In genomic region chr12:77047341-77048202, GRCh38 we compare ENCODE assay signal across 18 cellular contexts. TPM values are rescaled to one million over a fixed set of nuclear protein-coding genes. Genes with fewer than 3 reads are reported as not detected.
DNase-seq lines count a peak whose midpoint lies in the region; ATAC-seq and TF ChIP-seq lines count a peak whose summit lies in the region.
"Had no signal": no experiment of that assay in that cellular context is flagged by ENCODE, and none has a peak within 500 bp of the region (broad histone marks: within the 10 kb centered on the region; RNA-seq: fewer than 3 reads in every experiment).

No MANE protein-coding gene starts in this region.

- H3K9me3 Mint-ChIP-seq in GM23338 = no peaks in the 10 kb centered on the region; the same call in 2 of the 3 replicates
- H3K9me3 Mint-ChIP-seq: central memory CD8-positive, alpha-beta T cell had no signal

- H3K9me3 ChIP-seq in AG04450 (ENCODE audit: control insufficient read depth, insufficient read depth, low read length) (no peaks in the 10 kb centered on the region), hepatocyte (ENCODE audit: low read depth) (no peaks in the 10 kb centered on the region), Peyer's patch (no peaks in the 10 kb centered on the region)
- H3K9me3 ChIP-seq: tibial artery had no signal

- H3K9me2 ChIP-seq in GM23338 (ENCODE audit: insufficient read depth) = no peaks in the 10 kb centered on the region
- no peaks in the 10 kb centered on the region for H3K9me2 ChIP-seq in hepatocyte (replicated peaks; ENCODE audit: insufficient read depth)

- in situ Hi-C loops in astrocyte of the cerebellum (cut with HindIII; ENCODE audit: low sequenced_read_pairs) = no loop called here

- H3K27ac Mint-ChIP-seq in GM23338 = no peak overlapping the region

- H3K4me3 Mint-ChIP-seq in GM23338 = no peak overlapping the region
- H3K4me3 Mint-ChIP-seq: central memory CD8-positive, alpha-beta T cell had no signal

- WGBS in hepatocyte (ENCODE audit: low lambda C conversion rate, missing lambda C conversion rate) = 76% methylated on average over 6 of the region's 6 CpGs

- H3K4me1 Mint-ChIP-seq in GM23338 = no peaks in the 10 kb centered on the region

- no peaks in the 10 kb centered on the region for H3K79me2 ChIP-seq in GM23338 (replicated peaks; ENCODE audit: insufficient read depth)
- no peaks in the 10 kb centered on the region for H3K79me2 ChIP-seq in hepatocyte

- H2AFZ ChIP-seq in GM23338 (no peak overlapping the region), hepatocyte (no peak overlapping the region)

- H4K20me1 ChIP-seq in GM23338 (replicated peaks; ENCODE audit: insufficient read depth) (0 out of 2 replicates have a peak, but pooled peaks cover 5% of the 10 kb centered on the region), hepatocyte (ENCODE audit: insufficient read depth, poor library complexity, severe bottlenecking) (no peaks in the 10 kb centered on the region)

- no peak for TF ChIP-seq POLR2A in Peyer's patch (IDR thresholded peaks at IDR 0.05)

- TF ChIP-seq CTCF in AG04450 (IDR thresholded peaks at IDR 0.05; ENCODE audit: low read depth, low read length) = peak; percentile 45
- TF ChIP-seq CTCF in GM23338 (conservative IDR thresholded peaks at IDR 0.05; ENCODE audit: low read depth in 2 of 2) = peak; percentile 26 to 41; a peak in 3 of 4 replicates
- peak; percentile 26 for TF ChIP-seq CTCF in astrocyte of the cerebellum (IDR thresholded peaks at IDR 0.05; ENCODE audit: low read depth, low read length, missing control alignments)
- peak; percentile 29 for TF ChIP-seq CTCF in hepatocyte (IDR thresholded peaks at IDR 0.05; ENCODE audit: poor library complexity)
- TF ChIP-seq CTCF in Peyer's patch (IDR thresholded peaks at IDR 0.05) = no peak

- H3K36me3 Mint-ChIP-seq in GM23338 (ENCODE audit: low read depth) = peaks cover 56% of the 10 kb centered on the region

- H3K36me3 ChIP-seq in GM23338 (ENCODE audit: insufficient read depth) (peaks cover 56% of the 10 kb centered on the region), hepatocyte (replicated peaks; ENCODE audit: insufficient read depth, low read depth) (no peaks in the 10 kb centered on the region), Peyer's patch (no peaks in the 10 kb centered on the region)
- H3K36me3 ChIP-seq: tibial artery had no signal

- H3K27me3 Mint-ChIP-seq in GM23338 (ENCODE audit: insufficient read depth, low read depth, poor library complexity) = no peaks in the 10 kb centered on the region
- H3K27me3 Mint-ChIP-seq: central memory CD8-positive, alpha-beta T cell had no signal

- POLR2A ChIA-PET in AG04450 (lab: Yijun Ruan, JAX) = no interaction called here

- H3K27me3 ChIP-seq in AG04450 (ENCODE audit: control insufficient read depth, insufficient read depth, low read length) (no peaks in the 10 kb centered on the region), GM23338 (ENCODE audit: insufficient read depth) (no peaks in the 10 kb centered on the region), hepatocyte (no peaks in the 10 kb centered on the region), Peyer's patch (no peaks in the 10 kb centered on the region)
- H3K27me3 ChIP-seq: tibial artery had no signal

- CTCF ChIA-PET in AG04450 (lab: Charles Lee) = interaction anchor here (0.6 to 2.2 kb wide), 13 partner anchors 9 to 937 kb away, joined by 3 to 14 read pairs (median 4); no protein-coding TSS in a partner anchor

- ATAC-seq in GM23338 = no peak
- no peak for ATAC-seq in stimulated activated naive CD8-positive, alpha-beta T cell treated with anti-CD3 and anti-CD28 coated beads, Interleukin-15, Interleukin-2, amounts not matched to agents 100 U/mL and 50 U/mL, for 24 hours
- no peak for ATAC-seq in GM21447 (IDR thresholded peaks at IDR 0.05; ENCODE audit: unreplicated experiment)
- ATAC-seq: GM12878 had no signal

- no peak overlapping the region for H3K27ac ChIP-seq in AG04450 (ENCODE audit: low read depth, low read length)
- no peak overlapping the region for H3K27ac ChIP-seq in GM23338 (ENCODE audit: low read depth)
- H3K27ac ChIP-seq in hepatocyte = no peak overlapping the region
- no peak overlapping the region for H3K27ac ChIP-seq in Peyer's patch
- H3K27ac ChIP-seq: tibial artery had no signal

- DNase-seq in AG04450 (ENCODE audit: low read depth, low spot score) = no peak
- no peak for DNase-seq in GM23338 (ENCODE audit: low spot score)
- no peak for DNase-seq in astrocyte of the cerebellum (ENCODE audit: low read depth)
- DNase-seq in hepatocyte (ENCODE audit: low spot score) = no peak
- no peak for DNase-seq in Peyer's patch
- DNase-seq in kidney glomerular epithelial cell (lab: John Stamatoyannopoulos, UW) = no peak
- DNase-seq in stimulated activated naive CD8-positive, alpha-beta T cell treated with anti-CD3 and anti-CD28 coated beads, Interleukin-15, Interleukin-2, amounts not matched to agents 100 U/mL and 50 U/mL, for 24 hours = no peak
- DNase-seq: activated naive CD4-positive, alpha-beta T cell; DND-41; erythroblast; mammary epithelial cell; NCI-H1105 treated with DMSO at 0.1 percent for 48 hours; NCI-H526 treated with DMSO at 0.1 percent for 48 hours; occipital lobe; tibial artery had no signal

- H3K4me2 ChIP-seq in GM23338 (no peak overlapping the region), hepatocyte (no peak overlapping the region)

- H3F3A ChIP-seq in GM23338 (replicated peaks; ENCODE audit: low read depth) = no peaks in the 10 kb centered on the region

- H3K4me1 ChIP-seq in GM23338 (ENCODE audit: insufficient read depth) (no peaks in the 10 kb centered on the region), hepatocyte (ENCODE audit: insufficient read depth) (no peaks in the 10 kb centered on the region), Peyer's patch (no peaks in the 10 kb centered on the region)
- H3K4me1 ChIP-seq: tibial artery had no signal

- H3K4me3 ChIP-seq in AG04450 (ENCODE audit: low read depth, low read length) (no peak overlapping the region), GM23338 (no peak overlapping the region), astrocyte of the cerebellum (ENCODE audit: low read depth, low read length) (no peak overlapping the region), hepatocyte (no peak overlapping the region), Peyer's patch (no peak overlapping the region)
- H3K4me3 ChIP-seq: GM12878, tibial artery had no signal

TF ChIP-seq in GM23338, 12 proteins besides CTCF, POLR2A, EP300 and RAD21 (continues in another document):
- TF ChIP-seq REST (IDR thresholded peaks at IDR 0.05; ENCODE audit: unreplicated experiment) (no peak), JUNB (IDR thresholded peaks at IDR 0.05; ENCODE audit: unreplicated experiment) (no peak), EZH2phosphoT487 (IDR thresholded peaks at IDR 0.05; ENCODE audit: unreplicated experiment) (no peak), ETS1 (IDR thresholded peaks at IDR 0.05) (no peak), ZNF114 (CRISPR knock-in tag; IDR thresholded peaks at IDR 0.05) (no peak)

RNA-seq across cellular contexts. Expression of gene E2F7, which starts 17.8 kb away (rescaled TPM):
- 4.0 and 5.2 TPM in 2 replicates for polyA plus RNA-seq in AG04450 (2011; rRNA removed)
- 4.4 and 4.7 TPM in 2 replicates for polyA minus RNA-seq in AG04450 (2011; rRNA and poly(A)+ RNA removed)
- total RNA-seq in GM23338 (2014; rRNA removed; shearing (Covaris generic)) = 22.3 and 31.8 TPM in 2 replicates
- 40.3 and 43.9 TPM in 2 replicates for polyA plus RNA-seq in GM23338 (2016; fragmentation: Nextera tagmentation; extraction: Ambion mirVana)
- total RNA-seq in hepatocyte = 3.5 TPM in 2 replicates
- 2.0 and 3.9 TPM in 2 replicates for polyA plus RNA-seq in hepatocyte
- total RNA-seq in Peyer's patch = 10 to 100 TPM in 1 of 4 donors, 1 to 10 TPM in 3; 1.2 to 17.3 (median 3.7) TPM

Comparison
In these comparisons a context has a peak if more than half of its experiments do, and no peak if none do; other contexts are left out.
1. CTCF ChIP-seq: peak in AG04450 (single experiment), GM23338 (2 of 2), astrocyte of the cerebellum (single experiment) and hepatocyte (single experiment); none in Peyer's patch (0 of 6).